ENCODE assay signal across 9 cellular contexts in the genomic region with DNA sequence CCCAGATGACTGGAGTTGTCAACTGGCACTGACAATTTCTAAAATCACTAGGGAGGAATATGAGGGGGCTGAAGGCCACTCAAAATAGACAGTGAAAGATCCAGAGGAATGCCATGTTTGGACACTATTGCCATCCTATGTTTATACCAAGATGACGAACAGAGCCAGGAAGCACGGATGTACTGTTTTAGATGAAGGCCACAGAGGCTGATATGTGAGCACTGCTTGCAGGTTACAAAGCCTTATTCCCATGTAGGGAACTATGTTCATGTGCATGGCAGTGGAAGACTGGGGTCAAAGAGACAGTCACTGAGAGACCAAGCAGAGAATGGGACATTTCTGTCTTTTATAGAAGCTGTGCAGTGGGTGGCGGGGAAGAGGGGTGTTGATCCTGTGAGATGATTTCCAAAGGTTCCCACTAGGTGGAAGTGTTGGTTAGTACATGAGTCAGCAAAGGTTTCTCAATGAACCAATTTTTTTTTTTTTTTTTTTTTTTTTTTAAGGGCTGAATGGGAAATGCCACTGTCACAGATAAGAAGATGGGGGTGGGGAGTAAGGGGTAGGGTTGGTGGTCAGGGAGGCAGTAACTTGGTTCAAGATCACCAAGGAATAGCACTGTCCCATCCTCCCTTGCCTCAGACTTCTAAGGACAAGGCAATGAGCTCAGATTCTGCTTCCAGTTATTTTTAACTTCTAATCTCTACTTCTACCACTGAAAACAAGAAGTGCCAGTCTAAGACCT. TPM values are rescaled to one million over a fixed set of nuclear protein-coding genes. Genes with fewer than 3 reads are reported as not detected.
DNase-seq lines count a peak whose midpoint lies in the region; ATAC-seq, FAIRE-seq and TF ChIP-seq lines count a peak whose summit lies in the region.
"Had no signal": no experiment of that assay in that cellular context is flagged by ENCODE, and none has a peak within 500 bp of the region (broad histone marks: within the 10 kb centered on the region; RNA-seq: fewer than 3 reads in every experiment).

No MANE protein-coding gene starts in this region.

- intact Hi-C loops in thyroid gland (cut with DNase I), result no loop called here

- peak; percentile 60 for FAIRE-seq in GM18507 (lab: Jason Lieb, UNC)
- FAIRE-seq in islet of Langerhans (lab: Jason Lieb, UNC), result peak; percentile 95

- peak; percentile 35 to 37 for DNase-seq in AML-193 (lab: John Stamatoyannopoulos, UW)
- peak; percentile 9 for DNase-seq in GM18507 (ENCODE audit: extremely low spot score, insufficient read length, low read depth)
- peak; percentile 39 for DNase-seq in NCI-H345 treated with DMSO at 0.1 percent for 48 hours (lab: John Stamatoyannopoulos, UW; ENCODE audit: unreplicated experiment)
- peak; percentile 51 for DNase-seq in brain microvascular endothelial cell
- peak; percentile 20 to 26 for DNase-seq in thyroid gland

- H3K36me3 ChIP-seq in brain microvascular endothelial cell (replicated peaks) (no peaks in the 10 kb centered on the region), thyroid gland (no peaks in the 10 kb centered on the region)

- peaks cover 2% of the 10 kb centered on the region for H3K27me3 ChIP-seq in brain microvascular endothelial cell (replicated peaks)
- no peaks in the 10 kb centered on the region for H3K27me3 ChIP-seq in thyroid gland

- H3K9me3 ChIP-seq in thyroid gland, result no peaks in the 10 kb centered on the region

- in situ Hi-C loops in brain microvascular endothelial cell (cut with HindIII; ENCODE audit: low pct_ligation_motif_present, low sequenced_read_pairs), result no loop called here

- no peak overlapping the region for H3K4me3 ChIP-seq in brain microvascular endothelial cell (ENCODE audit: low read depth, low read length)
- H3K4me3 ChIP-seq in thyroid gland (replicated peaks in 1 of 3), result no peak overlapping the region

- ATAC-seq in HG02884 (IDR thresholded peaks at IDR 0.05; ENCODE audit: unreplicated experiment), result no peak
- no peak for ATAC-seq in HG03378 (IDR thresholded peaks at IDR 0.05; ENCODE audit: unreplicated experiment)

- H3K4me1 ChIP-seq in thyroid gland, result peaks cover 4 to 14% of the 10 kb centered on the region in 2 donors

- H3K27ac ChIP-seq in brain microvascular endothelial cell, result no peak overlapping the region
- peak overlapping the region in 1 of 3 donors; percentile 33 for H3K27ac ChIP-seq in thyroid gland
- H3K27ac ChIP-seq: epithelial cell of prostate had no signal

- no peak for TF ChIP-seq POLR2A in thyroid gland (IDR thresholded peaks at IDR 0.05)

- TF ChIP-seq CTCF in brain microvascular endothelial cell (IDR thresholded peaks at IDR 0.05; ENCODE audit: low read depth, low read length, missing control alignments), result peak; percentile 70
- peak; percentile 17 to 79 (median 56) for TF ChIP-seq CTCF in thyroid gland (IDR thresholded peaks at IDR 0.05)

- 54 to 62% methylated on average over 3 of the region's 3 CpGs for WGBS in thyroid gland, 2 donors

RNA-seq across cellular contexts. Expression of gene MOCS1, which starts 46.7 kb away (rescaled TPM):
- 10 to 100 TPM; 23.4 to 39.8 (median 33.1) TPM for total RNA-seq in thyroid gland
